ENCODE assay signal across 1 cellular context in genomic region chr5:177611446-177612214, GRCh38.
TF ChIP-seq lines count a peak whose summit lies in the region.

No MANE protein-coding gene starts in this region.

TF ChIP-seq in HepG2, 621 proteins besides CTCF, POLR2A, EP300 and RAD21:
- TF ChIP-seq SRSF9 (IDR thresholded peaks at IDR 0.05; ENCODE audit: borderline replicate concordance, insufficient read depth, low read depth, low read length, poor library complexity, severe bottlenecking) = no peak
- peak; percentile 65 for TF ChIP-seq AGO2 (optimal IDR thresholded peaks at IDR 0.05; ENCODE audit: low read depth, low read length)
- no peak for TF ChIP-seq ARNT2 (CRISPR knock-in tag; IDR thresholded peaks at IDR 0.05; ENCODE audit: low read depth)
- TF ChIP-seq POLR2G (IDR thresholded peaks at IDR 0.05; ENCODE audit: low read depth, low read length) = peak; percentile 31; the same call in 1 of the 2 replicates
